Comparison of ENCODE assay signal across 9 cellular contexts in the genomic region with DNA sequence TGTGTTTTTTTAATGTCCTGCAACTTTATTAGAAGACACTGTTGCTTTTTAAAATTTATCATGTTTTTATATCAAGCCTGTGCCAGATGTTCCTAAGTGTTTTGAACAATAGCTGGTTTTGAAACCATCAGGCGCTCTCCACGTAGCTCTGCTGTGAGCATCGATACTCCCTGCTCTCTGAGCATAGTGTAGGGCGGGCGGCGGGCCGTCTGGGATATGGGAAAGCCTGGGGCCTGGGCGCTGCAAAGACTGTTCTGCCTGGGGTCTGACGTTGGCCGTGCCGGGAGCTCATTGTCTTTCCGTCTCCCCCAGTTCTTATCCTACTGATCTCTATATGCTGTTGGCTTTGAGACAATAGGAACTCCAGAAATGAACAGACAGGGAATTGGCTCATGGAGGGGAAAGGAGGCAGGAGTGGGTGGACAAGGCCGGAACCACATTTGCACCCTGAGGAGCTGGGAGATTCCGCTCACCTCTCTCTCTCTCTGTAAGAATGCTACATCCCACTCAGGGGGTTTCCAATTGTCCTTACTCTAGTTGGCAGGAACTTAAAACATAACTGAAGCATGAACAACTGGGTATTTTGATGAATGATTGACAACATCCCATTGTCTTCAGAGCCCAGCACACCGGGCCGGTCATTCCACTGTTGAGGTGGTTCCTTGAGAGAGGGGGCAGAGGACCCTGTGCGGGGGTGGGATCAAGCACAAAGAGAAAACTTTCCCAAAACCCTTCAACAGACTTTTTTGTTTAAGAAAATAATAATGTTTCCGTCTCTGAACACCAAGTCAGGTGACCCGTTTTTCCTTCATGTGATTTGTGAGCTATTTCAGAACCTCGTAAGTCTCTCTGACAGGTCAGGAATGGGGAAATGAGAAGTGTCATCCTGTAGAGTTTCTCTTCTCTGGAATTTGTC.
DNase-seq lines count a peak whose midpoint lies in the region; ATAC-seq, FAIRE-seq and TF ChIP-seq lines count a peak whose summit lies in the region.
"Had no signal": no experiment of that assay in that cellular context is flagged by ENCODE, and none has a peak within 500 bp of the region (broad histone marks: within the 10 kb centered on the region; RNA-seq: fewer than 3 reads in every experiment).

No MANE protein-coding gene starts in this region.

- TF ChIP-seq EP300 in esophagus muscularis mucosa (IDR thresholded peaks at IDR 0.05) = no peak

- H3K4me3 ChIP-seq in esophagus muscularis mucosa (no peak overlapping the region), skeletal muscle tissue (ENCODE audit: low read length in 3 of 3) (no peak overlapping the region)

- H3K27ac ChIP-seq in esophagus muscularis mucosa (replicated peaks in 1 of 4) (peak overlapping the region; percentile 74 to 91 (median 76)), skeletal muscle tissue (ENCODE audit: low read depth, low read length) (peak overlapping the region; percentile 36), caudate nucleus (ENCODE audit: low read depth, low read length) (no peak overlapping the region)

- no peaks in the 10 kb centered on the region for H3K9me3 ChIP-seq in esophagus muscularis mucosa
- no peaks in the 10 kb centered on the region for H3K9me3 ChIP-seq in skeletal muscle tissue (ENCODE audit: control insufficient read depth in 3 of 3, low read length in 3 of 3)

- TF ChIP-seq CTCF in esophagus muscularis mucosa (IDR thresholded peaks at IDR 0.05) = no peak

- no peak overlapping the region for H3K9ac ChIP-seq in skeletal muscle tissue (ENCODE audit: low read depth in 1 of 3, low read length in 3 of 3)

- no peaks in the 10 kb centered on the region for H3K27me3 ChIP-seq in esophagus muscularis mucosa
- H3K27me3 ChIP-seq in skeletal muscle tissue (ENCODE audit: control insufficient read depth in 3 of 3, insufficient read depth in 3 of 3, low read length in 3 of 3) = peaks cover 0 to 7% (median 4%) of the 10 kb centered on the region in 3 donors

- H3K4me1 ChIP-seq in esophagus muscularis mucosa (peaks cover 60 to 87% (median 80%) of the 10 kb centered on the region in 4 donors), skeletal muscle tissue (ENCODE audit: control insufficient read depth in 3 of 3, insufficient read depth in 3 of 3, low read length in 3 of 3) (peaks cover 4 to 24% (median 18%) of the 10 kb centered on the region in 3 donors)

- peaks cover 0 to 6% (median 0%) of the 10 kb centered on the region in 4 donors for H3K36me3 ChIP-seq in esophagus muscularis mucosa
- H3K36me3 ChIP-seq in skeletal muscle tissue (ENCODE audit: control insufficient read depth in 3 of 3, insufficient read depth in 3 of 3, low read length in 3 of 3) = no peaks in the 10 kb centered on the region

- peak; percentile 72 for ATAC-seq in HG03139 (IDR thresholded peaks at IDR 0.05; ENCODE audit: unreplicated experiment)

- WGBS in esophagus muscularis mucosa = 50% methylated on average over 20 of the region's 20 CpGs

- TF ChIP-seq POLR2A in esophagus muscularis mucosa (IDR thresholded peaks at IDR 0.05; ENCODE audit: low read depth) = no peak

- FAIRE-seq in GM19239 (lab: Jason Lieb, UNC) = peak; percentile 89
- FAIRE-seq: H1 had no signal

- DNase-seq in GM19239 (ENCODE audit: insufficient read length, low spot score) (no peak), esophagus muscularis mucosa (ENCODE audit: extremely low spot score) (no peak), KG1 (lab: John Stamatoyannopoulos, UW) (no peak), NCI-H2029 treated with DMSO at 0.1 percent for 48 hours (lab: John Stamatoyannopoulos, UW) (no peak), caudate nucleus (lab: John Stamatoyannopoulos, UW) (no peak)
- DNase-seq in activated T-cell treated with anti-CD3 and anti-CD28 coated beads, Interleukin-2, amount 50 U/mL, for 1 hour = no peak

- intact Hi-C loops in esophagus muscularis mucosa (cut with DNase I) = no loop called here
